In the genomic region with DNA sequence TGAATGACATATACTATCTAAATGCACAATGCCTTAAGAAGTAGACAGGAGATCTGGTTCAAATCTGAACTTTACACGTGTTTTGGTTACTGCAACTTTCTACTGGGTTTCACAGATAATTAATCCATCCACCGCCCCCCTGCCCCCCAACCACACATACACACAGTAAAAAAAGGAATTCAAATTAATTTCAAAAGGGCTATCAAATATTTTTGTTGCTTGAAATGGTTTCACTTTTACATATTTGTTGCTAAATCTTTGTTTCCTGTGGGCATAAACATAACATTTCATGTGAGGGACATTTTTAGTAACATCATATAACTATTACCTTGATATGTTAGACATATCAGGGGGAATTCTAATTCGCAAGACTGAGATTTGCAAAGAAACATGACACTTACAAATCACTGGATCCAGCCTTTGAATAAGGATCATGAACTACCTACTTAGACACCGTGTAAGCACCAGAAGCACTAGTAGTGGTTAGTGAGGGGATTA, we compare ENCODE assay signal across 11 cellular contexts. TPM values are rescaled to one million over a fixed set of nuclear protein-coding genes. Genes with fewer than 3 reads are reported as not detected.
A peak's percentile ranks its signal among the peaks of the same experiment; 100 is the strongest.
DNase-seq lines count a peak whose midpoint lies in the region; ATAC-seq, FAIRE-seq and TF ChIP-seq lines count a peak whose summit lies in the region.
"Had no signal": no experiment of that assay in that cellular context is flagged by ENCODE, and none has a peak within 500 bp of the region (broad histone marks: within the 10 kb centered on the region; RNA-seq: fewer than 3 reads in every experiment).

No MANE protein-coding gene starts in this region.

- TF ChIP-seq POLR2A in body of pancreas (IDR thresholded peaks at IDR 0.05): no peak
- no peak for TF ChIP-seq POLR2A in GM12892 (IDR thresholded peaks at IDR 0.05; ENCODE audit: low read depth, low read length)

- H3K36me3 Mint-ChIP-seq in CD14-positive monocyte: peaks cover 37% of the 10 kb centered on the region in 2 donors

- no peaks in the 10 kb centered on the region for H3K36me3 ChIP-seq in KOPT-K1 (ENCODE audit: insufficient read depth, low read length)
- no peaks in the 10 kb centered on the region for H3K36me3 ChIP-seq in body of pancreas (replicated peaks in 1 of 2; ENCODE audit: insufficient read depth in 1 of 2, low read depth in 2 of 2)
- H3K36me3 ChIP-seq in osteoblast (ENCODE audit: insufficient read depth, low read length): peaks cover 5% of the 10 kb centered on the region
- peaks cover 0 to 8% (median 8%) of the 10 kb centered on the region in 3 donors for H3K36me3 ChIP-seq in tibial artery

- H3K27me3 Mint-ChIP-seq in CD14-positive monocyte (ENCODE audit: low read depth in 3 of 3): peaks cover 0 to 2% (median 0%) of the 10 kb centered on the region in 3 donors

- WGBS in body of pancreas, 2 donors: 73 to 77% methylated on average over 4 of the region's 4 CpGs

- H3K4me3 Mint-ChIP-seq in CD14-positive monocyte: no peak overlapping the region

- peak overlapping the region; percentile 59 for H3K27ac ChIP-seq in KOPT-K1 (ENCODE audit: low read depth, low read length, poor library complexity, severe bottlenecking)
- H3K27ac ChIP-seq in body of pancreas: peak overlapping the region in 3 of 4 donors; percentile 5 to 62 (median 19)
- peak overlapping the region; percentile 81 for H3K27ac ChIP-seq in osteoblast (ENCODE audit: low read depth, low read length)
- H3K27ac ChIP-seq in tibial artery: peak overlapping the region in 1 of 2 donors; percentile 15

- H3K27ac Mint-ChIP-seq in CD14-positive monocyte: peak overlapping the region; percentile 27 to 89 (median 68)

- H3K9me3 ChIP-seq in KOPT-K1 (ENCODE audit: insufficient read depth, low read length, poor library complexity, severe bottlenecking) (no peaks in the 10 kb centered on the region), body of pancreas (no peaks in the 10 kb centered on the region), osteoblast (ENCODE audit: low read depth, low read length) (no peaks in the 10 kb centered on the region), tibial artery (no peaks in the 10 kb centered on the region)

- H3K9me3 Mint-ChIP-seq in CD14-positive monocyte: no peaks in the 10 kb centered on the region

- no peak for FAIRE-seq in GM12892 (lab: Jason Lieb, UNC)
- FAIRE-seq: D721Med had no signal

- no peaks in the 10 kb centered on the region for H3K27me3 ChIP-seq in body of pancreas
- no peaks in the 10 kb centered on the region for H3K27me3 ChIP-seq in osteoblast (ENCODE audit: insufficient read depth, low read length)
- no peaks in the 10 kb centered on the region for H3K27me3 ChIP-seq in tibial artery

- peaks cover 6% of the 10 kb centered on the region for H4K20me1 ChIP-seq in osteoblast (ENCODE audit: insufficient read depth, low read length)

- DNase-seq in CD14-positive monocyte (ENCODE audit: low spot score) (no peak), body of pancreas (no peak), osteoblast (ENCODE audit: insufficient read length, low spot score, missing footprints) (no peak), tibial artery (no peak), hypothalamus (lab: John Stamatoyannopoulos, UW) (no peak), GM12892 (ENCODE audit: insufficient read length) (no peak), NOMO-1 treated with dmso at 0.1 percent for 144 hours (lab: John Stamatoyannopoulos, UW; ENCODE audit: unreplicated experiment) (no peak)
- DNase-seq: head of caudate nucleus, substantia nigra had no signal

- ATAC-seq in body of pancreas: no peak

- peaks cover 44% of the 10 kb centered on the region for H3K4me1 Mint-ChIP-seq in CD14-positive monocyte

- H2AFZ ChIP-seq in osteoblast (ENCODE audit: low read length): no peak overlapping the region

- intact Hi-C loops in CD14-positive monocyte (cut with micrococcal nuclease): no loop called here
- intact Hi-C loops in body of pancreas (cut with DNase I): no loop called here
- intact Hi-C loops in tibial artery (cut with DNase I; ENCODE audit: low total_unique reads): no loop called here

- H3K4me2 ChIP-seq in osteoblast (ENCODE audit: insufficient read depth, low read length): peak overlapping the region; percentile 67

- TF ChIP-seq CTCF in CD14-positive monocyte (IDR thresholded peaks at IDR 0.05) (no peak), body of pancreas (IDR thresholded peaks at IDR 0.05) (no peak), osteoblast (IDR thresholded peaks at IDR 0.05; ENCODE audit: extremely low read depth, low read depth, low read length) (no peak), tibial artery (IDR thresholded peaks at IDR 0.05) (no peak)

- H3K79me2 ChIP-seq in osteoblast (ENCODE audit: insufficient read depth, low read length): peaks cover 91% of the 10 kb centered on the region

- H3K4me3 ChIP-seq in body of pancreas (no peak overlapping the region), osteoblast (ENCODE audit: insufficient read depth, low read length) (peak overlapping the region; percentile 14), tibial artery (no peak overlapping the region)

- H3K4me1 ChIP-seq in body of pancreas: peaks cover 24% of the 10 kb centered on the region
- H3K4me1 ChIP-seq in osteoblast (ENCODE audit: insufficient read depth, low read length): peaks cover 41% of the 10 kb centered on the region
- peaks cover 0 to 95% (median 27%) of the 10 kb centered on the region in 4 donors for H3K4me1 ChIP-seq in tibial artery

RNA-seq across cellular contexts. Expression of gene NEDD9, which starts 7.5 kb away (rescaled TPM):
- polyA plus RNA-seq in CD14-positive monocyte: 10 to 100 TPM; 18.2 to 33.0 TPM
- total RNA-seq in body of pancreas: 10 to 100 TPM; 22.8 to 58.3 TPM
- total RNA-seq in osteoblast: 23.0 and 32.9 TPM in 2 replicates
- polyA plus RNA-seq in GM12892 (2012; ENCODE audit: missing spikeins): 21.0 TPM
